In the genomic region with DNA sequence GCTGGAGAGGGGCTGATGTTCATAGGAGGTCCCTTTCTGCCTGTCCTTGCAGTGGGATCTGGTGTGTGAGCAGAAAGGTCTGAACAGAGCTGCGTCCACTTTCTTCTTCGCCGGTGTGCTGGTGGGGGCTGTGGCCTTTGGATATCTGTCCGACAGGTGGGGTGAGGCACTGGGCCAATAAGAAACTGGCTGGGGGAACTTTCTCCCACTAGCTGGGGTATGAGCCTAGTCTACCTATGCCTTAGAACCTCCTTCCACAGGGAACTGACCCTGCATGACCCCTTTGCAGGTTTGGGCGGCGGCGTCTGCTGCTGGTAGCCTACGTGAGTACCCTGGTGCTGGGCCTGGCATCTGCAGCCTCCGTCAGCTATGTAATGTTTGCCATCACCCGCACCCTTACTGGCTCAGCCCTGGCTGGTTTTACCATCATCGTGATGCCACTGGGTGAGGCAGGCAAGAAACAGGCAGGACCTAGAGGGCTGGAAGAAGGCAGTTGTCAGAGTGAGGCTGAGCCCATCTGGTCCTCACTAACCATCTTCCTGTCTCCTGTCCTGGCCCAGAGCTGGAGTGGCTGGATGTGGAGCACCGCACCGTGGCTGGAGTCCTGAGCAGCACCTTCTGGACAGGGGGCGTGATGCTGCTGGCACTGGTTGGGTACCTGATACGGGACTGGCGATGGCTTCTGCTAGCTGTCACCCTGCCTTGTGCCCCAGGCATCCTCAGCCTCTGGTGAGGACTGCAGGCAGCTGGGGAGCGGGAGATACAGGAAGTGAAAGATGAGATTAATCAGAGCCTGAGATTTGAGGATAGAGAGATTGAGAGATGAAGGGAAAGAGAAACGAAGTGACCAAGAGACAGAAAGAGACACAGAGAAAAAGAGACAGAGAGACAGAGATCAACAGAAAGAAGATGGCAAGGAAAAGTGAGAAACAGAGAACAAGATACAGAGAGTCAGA, we compare ENCODE assay signal across 35 cellular contexts. TPM values are rescaled to one million over a fixed set of nuclear protein-coding genes. Genes with fewer than 3 reads are reported as not detected.
A peak's percentile ranks its signal among the peaks of the same experiment; 100 is the strongest.
DNase-seq lines count a peak whose midpoint lies in the region; ATAC-seq, FAIRE-seq and TF ChIP-seq lines count a peak whose summit lies in the region.
"Had no signal": no experiment of that assay in that cellular context is flagged by ENCODE, and none has a peak within 500 bp of the region (broad histone marks: within the 10 kb centered on the region; RNA-seq: fewer than 3 reads in every experiment).

No MANE protein-coding gene starts in this region.

- peak overlapping the region; percentile 31 for H3K4me2 ChIP-seq in OCI-LY3 (ENCODE audit: low read length)
- H3K4me2 ChIP-seq: A549 had no signal

- intact Hi-C loops in kidney (cut with DNase I): no loop called here
- intact Hi-C loops in activated naive CD4-positive, alpha-beta T cell treated with anti-CD3 and anti-CD28 coated beads for 36 hours (cut with micrococcal nuclease): no loop called here

- H3K36me3 Mint-ChIP-seq in stimulated activated naive B cell treated with anti-CD40 and anti-IgM and Interleukin-4, amounts not matched to agents 10 μg/mL and 1 μg/mL and 100 μg/mL, for 72 hours: no peaks in the 10 kb centered on the region
- no peaks in the 10 kb centered on the region for H3K36me3 Mint-ChIP-seq in activated naive CD4-positive, alpha-beta T cell treated with anti-CD3 and anti-CD28 coated beads for 36 hours (ENCODE audit: low read depth)
- H3K36me3 Mint-ChIP-seq: CD8-positive, alpha-beta T cell; naive thymus-derived CD4-positive, alpha-beta T cell had no signal

- no peaks in the 10 kb centered on the region for H3K79me2 ChIP-seq in OCI-LY3 (ENCODE audit: low read length)

- H3K4me1 ChIP-seq in OCI-LY3 (ENCODE audit: low read length): peaks cover 11% of the 10 kb centered on the region
- H3K4me1 ChIP-seq in kidney (ENCODE audit: control insufficient read depth in 1 of 2, insufficient read depth in 1 of 2, low read depth in 1 of 2, low read length in 2 of 2): peaks cover 3 to 5% of the 10 kb centered on the region in 2 donors
- H3K4me1 ChIP-seq: prostate gland, sigmoid colon, tibial artery had no signal

- no peaks in the 10 kb centered on the region for H4K20me1 ChIP-seq in OCI-LY3 (ENCODE audit: insufficient read depth, low read length)

- H3K27me3 Mint-ChIP-seq in stimulated activated naive B cell treated with anti-CD40 and anti-IgM and Interleukin-4, amounts not matched to agents 10 μg/mL and 1 μg/mL and 100 μg/mL, for 72 hours: peaks cover 10 to 11% of the 10 kb centered on the region in 2 donors
- H3K27me3 Mint-ChIP-seq in activated naive CD4-positive, alpha-beta T cell treated with anti-CD3 and anti-CD28 coated beads for 36 hours (ENCODE audit: low read depth): no peaks in the 10 kb centered on the region

- H3K27me3 ChIP-seq in OCI-LY3 (ENCODE audit: low read depth, low read length): no peaks in the 10 kb centered on the region

- CTCF ChIA-PET in activated naive CD4-positive, alpha-beta T cell treated with anti-CD3 and anti-CD28 coated beads for 36 hours (lab: Charles Lee): interaction anchor here (1.3 to 1.7 kb wide), 2 partner anchors 15 to 206 kb away, joined by 3 to 5 read pairs; no protein-coding TSS in a partner anchor

- H3K9ac ChIP-seq in OCI-LY3 (ENCODE audit: low read length) (no peak overlapping the region), kidney (ENCODE audit: low read length in 2 of 2) (peak overlapping the region in 1 of 2 donors; percentile 13)

- peaks cover 4 to 7% of the 10 kb centered on the region in 2 donors for H3K4me1 Mint-ChIP-seq in stimulated activated naive B cell treated with anti-CD40 and anti-IgM and Interleukin-4, amounts not matched to agents 10 μg/mL and 1 μg/mL and 100 μg/mL, for 72 hours
- H3K4me1 Mint-ChIP-seq in activated naive CD4-positive, alpha-beta T cell treated with anti-CD3 and anti-CD28 coated beads for 36 hours (ENCODE audit: low read depth): no peaks in the 10 kb centered on the region
- H3K4me1 Mint-ChIP-seq: activated naive CD8-positive, alpha-beta T cell treated with anti-CD3 and anti-CD28 coated beads, Interleukin-2, amount 50 U/mL, for 24 hours had no signal

- no peak overlapping the region for H2AFZ ChIP-seq in OCI-LY3 (ENCODE audit: low read depth, low read length)

- ATAC-seq in stimulated activated naive B cell treated with anti-CD40 and anti-IgM and Interleukin-4, amounts not matched to agents 10 μg/mL and 1 μg/mL and 100 μg/mL, for 72 hours (replicated peaks): peak; percentile 34 to 39
- ATAC-seq: A549; activated naive CD8-positive, alpha-beta T cell treated with anti-CD3 and anti-CD28 coated beads, Interleukin-2, amount 50 U/mL, for 24 hours; CD8-positive, alpha-beta T cell; effector memory CD8-positive, alpha-beta T cell; naive thymus-derived CD4-positive, alpha-beta T cell had no signal

- H3K9me3 ChIP-seq in OCI-LY3 (ENCODE audit: insufficient read depth, low read length): no peaks in the 10 kb centered on the region
- no peaks in the 10 kb centered on the region for H3K9me3 ChIP-seq in kidney (ENCODE audit: control insufficient read depth in 1 of 2, low read length in 2 of 2)
- H3K9me3 ChIP-seq: A549, prostate gland, sigmoid colon, tibial artery had no signal

- DNase-seq in activated effector memory CD4-positive, alpha-beta T cell treated with anti-CD3 and anti-CD28 coated beads, Interleukin-2, amount 50 U/mL, for 16 hours: peak; percentile 50
- DNase-seq in activated effector memory CD4-positive, alpha-beta T cell treated with Interleukin-2 at 50 U/mL for 16 hours: no peak
- DNase-seq in kidney: peak; percentile 32
- DNase-seq in stimulated activated naive B cell treated with anti-CD40 and anti-IgM and Interleukin-4, amounts not matched to agents 10 μg/mL and 1 μg/mL and 100 μg/mL, for 72 hours: no peak
- no peak for DNase-seq in putamen (ENCODE audit: low spot score)
- no peak for DNase-seq in hypothalamus (lab: John Stamatoyannopoulos, UW)
- DNase-seq in activated naive CD4-positive, alpha-beta T cell treated with anti-CD3 and anti-CD28 coated beads for 36 hours: no peak
- DNase-seq: activated B cell treated with CpG ODN at 0.5 μM for 24 hours; activated CD4-positive, alpha-beta T cell treated with anti-CD3 and anti-CD28 coated beads, Interleukin-2, amount 50 U/mL, for 1 hour; activated gamma-delta T cell treated with Interleukin-2 at 50 U/mL for 16 hours; activated naive CD8-positive, alpha-beta T cell treated with anti-CD3 and anti-CD28 coated beads, Interleukin-2, amount 50 U/mL, for 24 hours; activated T-cell treated with anti-CD3 and anti-CD28 coated beads, Interleukin-2, amount 50 U/mL, for 24 hours; AML-193; CD8-positive, alpha-beta T cell; effector memory CD8-positive, alpha-beta T cell; erythroblast; midbrain; naive thymus-derived CD4-positive, alpha-beta T cell; NCI-H2029; NCI-H526 treated with DMSO at 0.1 percent for 48 hours; NK-92 treated with Interleukin-12 subunit alpha and Interleukin-12 subunit beta, amount 100 ng/mL, for 24 hours; nucleus accumbens; SHP77 treated with DMSO at 0.1 percent for 48 hours; sigmoid colon; stimulated activated CD4-positive, alpha-beta T cell treated with anti-CD3 and anti-CD28 coated beads, Interleukin-4, amount 100 ng/mL, for 24 hours; SW 1271; tibial artery had no signal

- FAIRE-seq in kidney (lab: Jason Lieb, UNC): no peak
- FAIRE-seq: A549, astrocyte, RCC 7860 had no signal

- H3K27ac ChIP-seq in OCI-LY3 (ENCODE audit: low read length) (no peak overlapping the region), kidney (ENCODE audit: low read depth in 2 of 2, low read length in 2 of 2) (peak overlapping the region in 1 of 2 donors; percentile 82)
- H3K27ac ChIP-seq: A549, prostate gland, sigmoid colon, tibial artery had no signal

- H3K4me3 Mint-ChIP-seq in stimulated activated naive B cell treated with anti-CD40 and anti-IgM and Interleukin-4, amounts not matched to agents 10 μg/mL and 1 μg/mL and 100 μg/mL, for 72 hours: no peak overlapping the region
- H3K4me3 Mint-ChIP-seq in activated naive CD4-positive, alpha-beta T cell treated with anti-CD3 and anti-CD28 coated beads for 36 hours: no peak overlapping the region
- H3K4me3 Mint-ChIP-seq: activated B cell treated with CpG ODN at 0.5 μM for 24 hours; activated naive CD8-positive, alpha-beta T cell treated with anti-CD3 and anti-CD28 coated beads, Interleukin-2, amount 50 U/mL, for 24 hours; activated T-cell treated with anti-CD3 and anti-CD28 coated beads, Interleukin-2, amount 50 U/mL, for 24 hours; CD8-positive, alpha-beta T cell; effector memory CD8-positive, alpha-beta T cell had no signal

- H3K9me3 Mint-ChIP-seq in stimulated activated naive B cell treated with anti-CD40 and anti-IgM and Interleukin-4, amounts not matched to agents 10 μg/mL and 1 μg/mL and 100 μg/mL, for 72 hours: no peaks in the 10 kb centered on the region
- H3K9me3 Mint-ChIP-seq in activated naive CD4-positive, alpha-beta T cell treated with anti-CD3 and anti-CD28 coated beads for 36 hours: no peaks in the 10 kb centered on the region
- H3K9me3 Mint-ChIP-seq: activated B cell treated with CpG ODN at 0.5 μM for 24 hours; activated naive CD8-positive, alpha-beta T cell treated with anti-CD3 and anti-CD28 coated beads, Interleukin-2, amount 50 U/mL, for 24 hours; activated T-cell treated with anti-CD3 and anti-CD28 coated beads, Interleukin-2, amount 50 U/mL, for 24 hours; CD8-positive, alpha-beta T cell; effector memory CD8-positive, alpha-beta T cell; naive thymus-derived CD4-positive, alpha-beta T cell had no signal

- TF ChIP-seq CTCF in OCI-LY3 (IDR thresholded peaks at IDR 0.05; ENCODE audit: low read depth, low read length) (no peak), kidney (IDR thresholded peaks at IDR 0.05; ENCODE audit: borderline replicate concordance, extremely low read depth, insufficient read depth) (no peak)

- peak overlapping the region; percentile 1 for H3K27ac Mint-ChIP-seq in stimulated activated naive B cell treated with anti-CD40 and anti-IgM and Interleukin-4, amounts not matched to agents 10 μg/mL and 1 μg/mL and 100 μg/mL, for 72 hours
- no peak overlapping the region for H3K27ac Mint-ChIP-seq in activated naive CD4-positive, alpha-beta T cell treated with anti-CD3 and anti-CD28 coated beads for 36 hours
- H3K27ac Mint-ChIP-seq: activated B cell treated with CpG ODN at 0.5 μM for 24 hours; activated naive CD8-positive, alpha-beta T cell treated with anti-CD3 and anti-CD28 coated beads, Interleukin-2, amount 50 U/mL, for 24 hours; activated T-cell treated with anti-CD3 and anti-CD28 coated beads, Interleukin-2, amount 50 U/mL, for 24 hours; CD8-positive, alpha-beta T cell; effector memory CD8-positive, alpha-beta T cell had no signal

- H3K36me3 ChIP-seq in OCI-LY3 (replicated peaks; ENCODE audit: low read depth, low read length): no peaks in the 10 kb centered on the region
- H3K36me3 ChIP-seq in kidney (ENCODE audit: control insufficient read depth in 1 of 2, insufficient read depth in 2 of 2, low read length in 2 of 2): no peaks in the 10 kb centered on the region
- H3K36me3 ChIP-seq: prostate gland, sigmoid colon, tibial artery had no signal

- H3K4me3 ChIP-seq in OCI-LY3 (ENCODE audit: low read length) (no peak overlapping the region), kidney (ENCODE audit: low read length in 2 of 2) (peak overlapping the region; percentile 69 to 72)
- H3K4me3 ChIP-seq: A549, prostate gland, sigmoid colon, tibial artery had no signal

RNA-seq across cellular contexts. Expression of gene SLC22A7, which starts 1.6 kb away (rescaled TPM):
- total RNA-seq in kidney: 2.0 TPM
- polyA plus RNA-seq in kidney (ENCODE audit: insufficient read depth, low read depth, low replicate concordance): 34.8 TPM
- not detected for total RNA-seq in activated naive CD4-positive, alpha-beta T cell treated with anti-CD3 and anti-CD28 coated beads for 36 hours
- total RNA-seq: activated B cell treated with CpG ODN at 0.5 μM for 24 hours; astrocyte; cardiac septum; CD8-positive, alpha-beta T cell; Daoy; lower leg skin; naive thymus-derived CD4-positive, alpha-beta T cell; prostate gland; sigmoid colon had no signal
- polyA plus RNA-seq: A549; naive thymus-derived CD4-positive, alpha-beta T cell; sigmoid colon had no signal

RNA-seq across cellular contexts. Expression of gene CRIP3, which starts 9.0 kb away (rescaled TPM):
- total RNA-seq in kidney: 5.6 TPM
- polyA plus RNA-seq in kidney (ENCODE audit: insufficient read depth, low read depth, low replicate concordance): 14.3 TPM
- total RNA-seq in activated naive CD4-positive, alpha-beta T cell treated with anti-CD3 and anti-CD28 coated beads for 36 hours: 1 to 10 TPM; 2.9 to 3.1 TPM
- total RNA-seq: astrocyte, sigmoid colon had no signal
- polyA plus RNA-seq: naive thymus-derived CD4-positive, alpha-beta T cell had no signal

RNA-seq across cellular contexts. Expression of gene TTBK1, which starts 56.3 kb away (rescaled TPM):
- 0.31 TPM for total RNA-seq in kidney
- polyA plus RNA-seq in kidney (ENCODE audit: insufficient read depth, low read depth, low replicate concordance): 0.26 TPM
- under 1 TPM in 1 of 2 experiments, not detected in 1; 0.02 TPM for total RNA-seq in activated naive CD4-positive, alpha-beta T cell treated with anti-CD3 and anti-CD28 coated beads for 36 hours
- total RNA-seq: Daoy had no signal
- polyA plus RNA-seq: naive thymus-derived CD4-positive, alpha-beta T cell had no signal

Comparison
In these comparisons a context has a peak if more than half of its experiments do, and no peak if none do; other contexts are left out.
1. DNase-seq: peak in activated effector memory CD4-positive, alpha-beta T cell treated with anti-CD3 and anti-CD28 coated beads, Interleukin-2, amount 50 U/mL, for 16 hours (single experiment) and kidney (single experiment); none in activated effector memory CD4-positive, alpha-beta T cell treated with Interleukin-2 at 50 U/mL for 16 hours (single experiment), stimulated activated naive B cell treated with anti-CD40 and anti-IgM and Interleukin-4, amounts not matched to agents 10 μg/mL and 1 μg/mL and 100 μg/mL, for 72 hours (single experiment), putamen (single experiment), hypothalamus (0 of 51) and activated naive CD4-positive, alpha-beta T cell treated with anti-CD3 and anti-CD28 coated beads for 36 hours (single experiment).